ENCODE assay signal across 8 cellular contexts in the genomic region with DNA sequence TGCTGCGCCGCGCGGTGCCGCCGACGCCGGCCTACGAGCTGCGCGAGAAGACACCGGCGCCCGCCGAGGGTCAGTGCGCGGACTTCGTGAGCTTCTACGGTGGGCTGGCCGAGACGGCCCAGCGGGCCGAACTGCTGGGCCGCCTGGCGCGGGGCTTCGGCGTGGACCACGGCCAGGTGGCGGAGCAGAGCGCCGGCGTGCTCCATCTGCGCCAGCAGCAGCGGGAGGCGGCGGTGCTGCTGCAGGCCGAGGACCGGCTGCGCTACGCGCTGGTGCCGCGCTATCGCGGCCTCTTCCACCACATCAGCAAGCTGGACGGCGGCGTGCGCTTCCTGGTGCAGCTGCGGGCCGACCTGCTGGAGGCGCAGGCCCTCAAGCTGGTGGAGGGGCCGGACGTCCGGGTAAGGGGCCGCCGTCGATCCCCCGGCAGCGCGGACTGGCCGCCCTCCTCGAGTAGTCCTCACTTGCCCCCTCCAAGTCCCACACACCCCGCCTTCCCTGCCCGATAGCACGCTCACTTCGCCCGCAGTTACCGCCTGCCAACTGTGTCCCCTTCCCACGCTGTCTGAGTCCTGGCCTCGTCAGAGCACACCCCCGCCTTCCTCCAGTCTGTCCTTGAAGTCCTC. TPM values are rescaled to one million over a fixed set of nuclear protein-coding genes. Genes with fewer than 3 reads are reported as not detected.
DNase-seq lines count a peak whose midpoint lies in the region; ATAC-seq and TF ChIP-seq lines count a peak whose summit lies in the region.

No MANE protein-coding gene starts in this region.

- H3K27ac Mint-ChIP-seq in neural crest cell (ENCODE audit: unreplicated experiment) = peak overlapping the region; percentile 76

- H3K27ac ChIP-seq in testis = peak overlapping the region; percentile 61 to 88

- peaks cover 41% of the 10 kb centered on the region for H3K4me1 Mint-ChIP-seq in neural crest cell

- no peaks in the 10 kb centered on the region for H3K9me3 ChIP-seq in testis

- 0% methylated on average over 2 to 41 of the region's 73 CpGs for WGBS in testis, 2 donors

- intact Hi-C loops in testis (cut with DNase I; ENCODE audit: low total_unique reads) = no loop called here

- TF ChIP-seq CTCF in fibroblast of mammary gland (conservative IDR thresholded peaks at IDR 0.05; ENCODE audit: control insufficient read depth, insufficient read depth, low read depth, low read length) (no peak), neural crest cell (conservative IDR thresholded peaks at IDR 0.05) (no peak), testis (IDR thresholded peaks at IDR 0.05) (no peak)

- no peaks in the 10 kb centered on the region for H3K9me3 Mint-ChIP-seq in neural crest cell

- TF ChIP-seq POLR2A in testis (IDR thresholded peaks at IDR 0.05) = no peak

- DNase-seq in NCI-H748 (lab: John Stamatoyannopoulos, UW; ENCODE audit: unreplicated experiment) (peak; percentile 53), NCI-H748 treated with DMSO at 0.1 percent for 48 hours (lab: John Stamatoyannopoulos, UW) (no peak), NCI-H2171 treated with DMSO at 0.1 percent for 48 hours (lab: John Stamatoyannopoulos, UW) (peak; percentile 25), activated T-helper 1 cell treated with Interleukin-2 at 50 U/mL for 16 hours (ENCODE audit: low read depth) (peak; percentile 10), fibroblast of mammary gland (ENCODE audit: low read depth) (peak; percentile 52), neural crest cell (ENCODE audit: low read depth, low spot score) (peak; percentile 32), testis (peak; percentile 49)

- H3K4me3 Mint-ChIP-seq in neural crest cell = peak overlapping the region; percentile 93

- no peaks in the 10 kb centered on the region for H3K27me3 ChIP-seq in testis

- H3K36me3 ChIP-seq in testis (ENCODE audit: low read depth, missing control alignments) = no peaks in the 10 kb centered on the region

- peak; percentile 57 for ATAC-seq in HG02759 (IDR thresholded peaks at IDR 0.05; ENCODE audit: unreplicated experiment)

- peaks cover 16% of the 10 kb centered on the region for H3K4me1 ChIP-seq in testis

- H3K27me3 Mint-ChIP-seq in neural crest cell (ENCODE audit: low read depth) = peaks cover 2% of the 10 kb centered on the region

- H3K4me3 ChIP-seq in fibroblast of mammary gland (ENCODE audit: control insufficient read depth, low read depth, low read length) (peak overlapping the region; percentile 39), testis (peak overlapping the region; percentile 71 to 83)

- no peaks in the 10 kb centered on the region for H3K36me3 Mint-ChIP-seq in neural crest cell (ENCODE audit: low read depth)

RNA-seq across cellular contexts. Expression of gene MLYCD, which starts 0.5 kb away (rescaled TPM):
- total RNA-seq in neural crest cell = 5.2 and 5.5 TPM in 2 replicates
- 10 to 100 TPM; 15.1 to 22.1 TPM for total RNA-seq in testis
- 4.5 TPM for polyA plus RNA-seq in testis (ENCODE audit: insufficient read depth, low read depth, low replicate concordance)

RNA-seq across cellular contexts. Expression of gene OSGIN1, which starts 53.7 kb away (rescaled TPM):
- 2.4 and 3.0 TPM in 2 replicates for total RNA-seq in neural crest cell
- 10 to 100 TPM; 12.3 to 13.5 TPM for total RNA-seq in testis
- 18.5 TPM for polyA plus RNA-seq in testis (ENCODE audit: insufficient read depth, low read depth, low replicate concordance)
